25 cellular contexts compared by ENCODE assay signal in the genomic region with DNA sequence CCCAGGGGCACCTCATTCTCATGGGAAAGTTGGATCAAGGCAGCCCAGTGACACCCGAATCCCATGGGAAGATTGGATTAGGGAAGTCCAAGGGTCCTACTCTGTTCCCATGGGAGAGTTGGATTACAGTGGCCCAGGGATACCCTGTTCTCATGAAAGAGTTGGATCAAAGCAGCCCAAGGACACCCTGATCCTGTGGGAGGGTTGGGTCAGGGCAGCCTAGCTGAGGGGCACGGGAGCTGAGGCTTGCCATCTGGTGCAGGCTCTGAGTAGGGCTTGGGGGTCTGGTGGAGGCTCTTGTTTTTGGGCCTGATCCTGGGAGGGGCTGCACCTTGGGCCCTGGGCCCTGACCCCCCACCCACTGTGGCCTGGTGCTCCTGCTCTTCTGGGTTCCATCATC.
"Had no signal": no experiment of that assay in that cellular context is flagged by ENCODE, and none has a peak within 500 bp of the region (broad histone marks: within the 10 kb centered on the region; RNA-seq: fewer than 3 reads in every experiment).

No MANE protein-coding gene starts in this region.

- H3K36me3 ChIP-seq: adrenal gland, Peyer's patch, SJSA1 had no signal

- H3K36me3 Mint-ChIP-seq: activated naive CD8-positive, alpha-beta T cell treated with anti-CD3 and anti-CD28 coated beads, Interleukin-2, amount 10 ng/mL, durations not matched to agents 7 days and 5 days; WTC11 had no signal

- H3K27ac Mint-ChIP-seq: activated CD4-positive, alpha-beta T cell treated with anti-CD3 and anti-CD28 coated beads, Interleukin-2, amount 10 ng/mL, durations not matched to agents 24 days and 14 days; activated CD8-positive, alpha-beta T cell treated with anti-CD3 and anti-CD28 coated beads for 36 hours; activated naive CD8-positive, alpha-beta T cell treated with anti-CD3 and anti-CD28 coated beads, Interleukin-2, amount 10 ng/mL, durations not matched to agents 7 days and 5 days; activated T-helper 2 cell treated with anti-CD3 and anti-CD28 coated beads, Interferon-gamma antibody, Interleukin-2, Interleukin-4, amounts not matched to agents 10 μg/mL and 5 μg/mL and 100 μg/mL, durations not matched to agents 14 hours and 24 hours and 36 hours; T-helper 1 cell treated with Interleukin-12 subunit alpha and Interleukin-12 subunit beta and Interleukin-4 antibody, amounts not matched to agents 30 μg/mL and 1 μg/mL, for 36 hours; WTC11 had no signal

- H3K9me3 ChIP-seq: adrenal gland, Peyer's patch, SJSA1 had no signal

- H3K4me1 ChIP-seq: adrenal gland, Peyer's patch had no signal

- H3K4me3 ChIP-seq: adrenal gland, Peyer's patch, SJSA1 had no signal

- H3K27ac ChIP-seq: adrenal gland, Peyer's patch, RWPE1, SJSA1 had no signal

- DNase-seq: activated CD4-positive, alpha-beta T cell treated with anti-CD3 and anti-CD28 coated beads, Interleukin-2, amount 10 ng/mL, durations not matched to agents 24 days and 14 days; activated CD4-positive, CD25-positive, alpha-beta regulatory T cell treated with anti-CD3 and anti-CD28 coated beads, Interleukin-2, amount 50 U/mL, for 72 hours; activated CD8-positive, alpha-beta T cell treated with anti-CD3 and anti-CD28 coated beads for 36 hours; activated naive CD4-positive, alpha-beta T cell treated with anti-CD3 and anti-CD28 coated beads, Interleukin-2, amount 50 U/mL, for 16 hours; activated naive CD8-positive, alpha-beta T cell treated with anti-CD3 and anti-CD28 coated beads, Interleukin-2, amount 10 ng/mL, durations not matched to agents 7 days and 5 days; activated T-cell treated with anti-CD3 and anti-CD28 coated beads for 4 hours; activated T-cell treated with anti-CD3 and anti-CD28 coated beads, Interleukin-2, amount 50 U/mL, for 48 hours; adrenal gland; anterior cingulate cortex; MM.1S; NCI-H1105; NCI-H1436; NCI-H1694 treated with DMSO at 0.1 percent for 48 hours; NCI-H2029 treated with DMSO at 0.1 percent for 48 hours; NCI-H510A treated with DMSO at 0.1 percent for 48 hours; NCI-H69; SHP77 had no signal

- H3K9me3 Mint-ChIP-seq: activated CD4-positive, alpha-beta T cell treated with anti-CD3 and anti-CD28 coated beads, Interleukin-2, amount 10 ng/mL, durations not matched to agents 24 days and 14 days; activated CD8-positive, alpha-beta T cell treated with anti-CD3 and anti-CD28 coated beads for 36 hours; activated naive CD8-positive, alpha-beta T cell treated with anti-CD3 and anti-CD28 coated beads, Interleukin-2, amount 10 ng/mL, durations not matched to agents 7 days and 5 days; activated T-helper 2 cell treated with anti-CD3 and anti-CD28 coated beads, Interferon-gamma antibody, Interleukin-2, Interleukin-4, amounts not matched to agents 10 μg/mL and 5 μg/mL and 100 μg/mL, durations not matched to agents 14 hours and 24 hours and 36 hours; T-helper 1 cell treated with Interleukin-12 subunit alpha and Interleukin-12 subunit beta and Interleukin-4 antibody, amounts not matched to agents 30 μg/mL and 1 μg/mL, for 36 hours; WTC11 had no signal

- H3K4me1 Mint-ChIP-seq: activated CD4-positive, alpha-beta T cell treated with anti-CD3 and anti-CD28 coated beads, Interleukin-2, amount 10 ng/mL, durations not matched to agents 24 days and 14 days; activated naive CD8-positive, alpha-beta T cell treated with anti-CD3 and anti-CD28 coated beads, Interleukin-2, amount 10 ng/mL, durations not matched to agents 7 days and 5 days had no signal

- H3K27me3 ChIP-seq: adrenal gland, Peyer's patch, SJSA1 had no signal

- H3K4me3 Mint-ChIP-seq: activated CD4-positive, alpha-beta T cell treated with anti-CD3 and anti-CD28 coated beads, Interleukin-2, amount 10 ng/mL, durations not matched to agents 24 days and 14 days; activated CD8-positive, alpha-beta T cell treated with anti-CD3 and anti-CD28 coated beads for 36 hours; activated naive CD8-positive, alpha-beta T cell treated with anti-CD3 and anti-CD28 coated beads, Interleukin-2, amount 10 ng/mL, durations not matched to agents 7 days and 5 days; T-helper 1 cell treated with Interleukin-12 subunit alpha and Interleukin-12 subunit beta and Interleukin-4 antibody, amounts not matched to agents 30 μg/mL and 1 μg/mL, for 36 hours; WTC11 had no signal

- ATAC-seq: activated CD8-positive, alpha-beta T cell treated with anti-CD3 and anti-CD28 coated beads for 36 hours; HepG2; SK-N-SH treated with all-trans-retinoic acid at 6 μM for 48 hours; WTC11 had no signal
